Comparison of ENCODE assay signal across 19 cellular contexts in genomic region chr4:71293705-71294104, GRCh38. TPM values are rescaled to one million over a fixed set of nuclear protein-coding genes. Genes with fewer than 3 reads are reported as not detected.
A peak's percentile ranks its signal among the peaks of the same experiment; 100 is the strongest.
DNase-seq lines count a peak whose midpoint lies in the region; ATAC-seq and TF ChIP-seq lines count a peak whose summit lies in the region.
"Had no signal": no experiment of that assay in that cellular context is flagged by ENCODE, and none has a peak within 500 bp of the region (broad histone marks: within the 10 kb centered on the region; RNA-seq: fewer than 3 reads in every experiment).

No MANE protein-coding gene starts in this region.

- CTCF ChIA-PET in IMR-90 (lab: Yijun Ruan, JAX): interaction anchor here (0.7 kb wide), 1 partner anchor 393 kb away, joined by 9 read pairs; no protein-coding TSS in a partner anchor

- H3K4me2 ChIP-seq in IMR-90 (ENCODE audit: low read depth, low read length): peak overlapping the region; percentile 61; the same call in 1 of the 2 replicates

- H3K27me3 ChIP-seq in ACC112 (ENCODE audit: insufficient read depth, low read length) (no peaks in the 10 kb centered on the region), IMR-90 (ENCODE audit: control insufficient read depth, insufficient read depth, low read length) (no peaks in the 10 kb centered on the region), brain microvascular endothelial cell (replicated peaks) (no peaks in the 10 kb centered on the region)

- POLR2A ChIA-PET in IMR-90 (lab: Charles Lee; ENCODE audit: unreplicated experiment): no interaction called here

- no peak overlapping the region for H4K91ac ChIP-seq in IMR-90 (ENCODE audit: insufficient read depth, low read depth, low read length)

- H2AK5ac ChIP-seq in IMR-90 (ENCODE audit: low read depth, low read length): no peak overlapping the region

- H3K4me1 ChIP-seq in ACC112 (ENCODE audit: control insufficient read depth, insufficient read depth, low read length, unreplicated experiment): peaks cover 13% of the 10 kb centered on the region
- H3K4me1 ChIP-seq in IMR-90 (ENCODE audit: control insufficient read depth, insufficient read depth, low read length): peaks cover 12% of the 10 kb centered on the region

- TF ChIP-seq CTCF in IMR-90 (conservative IDR thresholded peaks at IDR 0.05; ENCODE audit: low read depth, low read length): no peak
- TF ChIP-seq CTCF in brain microvascular endothelial cell (IDR thresholded peaks at IDR 0.05; ENCODE audit: low read depth, low read length, missing control alignments): no peak

- ATAC-seq in IMR-90 (ENCODE audit: low read depth) (peak; percentile 57), GM19455 (IDR thresholded peaks at IDR 0.05; ENCODE audit: unreplicated experiment) (no peak), HG03521 (IDR thresholded peaks at IDR 0.05; ENCODE audit: unreplicated experiment) (no peak)
- ATAC-seq: Right ventricle myocardium inferior, T-helper 17 cell had no signal

- no peaks in the 10 kb centered on the region for H3K9me3 ChIP-seq in IMR-90 (ENCODE audit: control insufficient read depth, insufficient read depth, low read length)

- H4K20me1 ChIP-seq in IMR-90 (ENCODE audit: insufficient read depth, low read length): no peaks in the 10 kb centered on the region

- H2BK120ac ChIP-seq in IMR-90 (ENCODE audit: low read depth, low read length): peak overlapping the region; percentile 74; the same call in 1 of the 2 replicates

- no TSS peak for BruUV-seq in IMR-90 (replicated peaks; lab: Mats Ljungman, UMichigan)

- dilution Hi-C loops in IMR-90 (cut with HindIII; ENCODE audit: low sequenced_read_pairs, unreplicated experiment): no loop called here

- 0 out of 2 replicates have a peak overlapping the region, but pooled peaks have one; percentile 48 for H3K14ac ChIP-seq in IMR-90 (replicated peaks; ENCODE audit: low read depth, low read length)

- H2BK5ac ChIP-seq in IMR-90 (ENCODE audit: low read depth, low read length, poor library complexity, severe bottlenecking): peak overlapping the region; percentile 87

- no peak overlapping the region; the same call in 1 of the 2 replicates for H4K5ac ChIP-seq in IMR-90 (ENCODE audit: low read depth, low read length)

- DNase-seq in IMR-90 (peak; percentile 93), brain microvascular endothelial cell (peak; percentile 81), hepatic stellate cell (ENCODE audit: low spot score) (peak; percentile 57), Ammon's horn (ENCODE audit: low spot score) (no peak), H4 (ENCODE audit: low spot score) (no peak)
- DNase-seq: activated CD4-positive, CD25-positive, alpha-beta regulatory T cell; GF-D8; Kasumi-1; NCI-H1436; NCI-H2227 treated with DMSO at 0.1 percent for 48 hours; NK-92 treated with Interleukin-12 subunit alpha and Interleukin-12 subunit beta, amount 100 ng/mL, for 24 hours; stimulated activated CD4-positive, alpha-beta T cell treated with anti-CD3 and anti-CD28 coated beads, Interleukin-2, amount 100 ng/mL, for 48 hours; T-helper 17 cell had no signal

- no peak overlapping the region; the same call in 1 of the 2 replicates for H3K4ac ChIP-seq in IMR-90 (ENCODE audit: low read depth, low read length)

- 0% methylated on average over 4 of the region's 5 CpGs; no CpG with 5 or more reads in 1 of the 2 experiments for WGBS in IMR-90 (ENCODE audit: extremely low coverage in 2 of 2, insufficient read length in 1 of 2), 2 experiments

- H2AFZ ChIP-seq in ACC112 (ENCODE audit: low read length, unreplicated experiment) (no peak overlapping the region), IMR-90 (replicated peaks; ENCODE audit: low read length, poor library complexity) (no peak overlapping the region)

- in situ Hi-C loops in IMR-90 (cut with MboI; ENCODE audit: low sequenced_read_pairs): no loop called here
- in situ Hi-C loops in brain microvascular endothelial cell (cut with HindIII; ENCODE audit: low pct_ligation_motif_present, low sequenced_read_pairs): no loop called here

- H3K4me3 ChIP-seq in ACC112 (ENCODE audit: low read depth, low read length) (no peak overlapping the region), IMR-90 (ENCODE audit: insufficient read depth, low read depth, low read length) (no peak overlapping the region), brain microvascular endothelial cell (ENCODE audit: low read depth, low read length) (no peak overlapping the region)

- no peak overlapping the region for H2AK9ac ChIP-seq in IMR-90 (replicated peaks; ENCODE audit: low read depth, low read length, poor library complexity)

- H3K18ac ChIP-seq in IMR-90 (ENCODE audit: low read depth, low read length): peak overlapping the region; percentile 91; the same call in 1 of the 2 replicates

- H3K23ac ChIP-seq in IMR-90 (ENCODE audit: low read depth, low read length): peak overlapping the region; percentile 30; the same call in 1 of the 2 replicates

- no peaks in the 10 kb centered on the region for H3K36me3 ChIP-seq in ACC112 (ENCODE audit: insufficient read depth, low read length)
- no peaks in the 10 kb centered on the region; the same call in 1 of the 2 replicates for H3K36me3 ChIP-seq in IMR-90 (ENCODE audit: control insufficient read depth, insufficient read depth, low read length)
- no peaks in the 10 kb centered on the region for H3K36me3 ChIP-seq in brain microvascular endothelial cell (replicated peaks)

- H2BK20ac ChIP-seq in IMR-90 (ENCODE audit: low read depth, low read length): no peak overlapping the region; the same call in 1 of the 2 replicates

- no peak for TF ChIP-seq RAD21 in IMR-90 (IDR thresholded peaks at IDR 0.05; ENCODE audit: low read length)

- H3K56ac ChIP-seq in IMR-90 (ENCODE audit: extremely low read depth, insufficient read depth, low read length): no peak overlapping the region

- peak overlapping the region; percentile 27 to 38; a peak in 2 of 4 replicates for H4K8ac ChIP-seq in IMR-90 (ENCODE audit: low read depth in 2 of 2, low read length in 2 of 2)

- TF ChIP-seq POLR2A in IMR-90 (IDR thresholded peaks at IDR 0.05; ENCODE audit: low read depth, low read length): no peak

- H3K9ac ChIP-seq in IMR-90 (ENCODE audit: low read depth, low read length): no peak overlapping the region

- H3K79me1 ChIP-seq in IMR-90 (ENCODE audit: low read depth in 1 of 2, low read length in 2 of 2): peaks cover 12 to 44% of the 10 kb centered on the region in 2 experiments

- H3K79me2 ChIP-seq in ACC112 (ENCODE audit: control insufficient read depth, insufficient read depth, low read length, unreplicated experiment): no peaks in the 10 kb centered on the region

- intact Hi-C loops in IMR-90 (cut with micrococcal nuclease): no loop called here

- H3K27ac ChIP-seq in ACC112 (ENCODE audit: low read depth, low read length) (peak overlapping the region; percentile 25; the same call in 1 of the 2 replicates), IMR-90 (ENCODE audit: insufficient read depth, low read length) (peak overlapping the region; percentile 76; the same call in 1 of the 2 replicates), brain microvascular endothelial cell (peak overlapping the region; percentile 59)
- H3K27ac ChIP-seq: HL-60 had no signal

- no peak overlapping the region for H2BK15ac ChIP-seq in IMR-90 (ENCODE audit: low read depth, low read length)

- H3K9me1 ChIP-seq in IMR-90 (ENCODE audit: insufficient read depth, low read length): peaks cover 12% of the 10 kb centered on the region

TF ChIP-seq in IMR-90, 13 proteins besides CTCF, POLR2A, EP300 and RAD21:
- TF ChIP-seq CHD1 (IDR thresholded peaks at IDR 0.05; ENCODE audit: low read depth, low read length): no peak
- peak; percentile 35; the same call in 1 of the 2 replicates for TF ChIP-seq MAFK (IDR thresholded peaks at IDR 0.05; ENCODE audit: low read depth, low read length)
- peak; percentile 79; the same call in 1 of the 2 replicates for TF ChIP-seq MXI1 (IDR thresholded peaks at IDR 0.05; ENCODE audit: borderline replicate concordance, low read depth, low read length)
- peak; percentile 89 for TF ChIP-seq CEBPB (IDR thresholded peaks at IDR 0.05; ENCODE audit: low read depth, low read length)
- no peak for TF ChIP-seq MAZ (IDR thresholded peaks at IDR 0.05; ENCODE audit: borderline replicate concordance, low read depth, low read length)
- peak; percentile 68 for TF ChIP-seq FOS (IDR thresholded peaks at IDR 0.05; ENCODE audit: low read depth, low read length)
- peak; percentile 95 for TF ChIP-seq NFE2L2 (IDR thresholded peaks at IDR 0.05; ENCODE audit: low read depth, low read length)
- no peak for TF ChIP-seq RCOR1 (IDR thresholded peaks at IDR 0.05; ENCODE audit: insufficient replicate concordance, low read length)
- no peak for TF ChIP-seq SMC3 (IDR thresholded peaks at IDR 0.05; ENCODE audit: low read depth, low read length)
- TF ChIP-seq BHLHE40 (IDR thresholded peaks at IDR 0.05; ENCODE audit: low read depth, low read length): no peak
- no peak for TF ChIP-seq ELK1 (IDR thresholded peaks at IDR 0.05; ENCODE audit: borderline replicate concordance, low read depth, low read length)
- no peak for TF ChIP-seq USF2 (IDR thresholded peaks at IDR 0.05; ENCODE audit: low read depth, low read length)
- no peak for TF ChIP-seq RFX5 (IDR thresholded peaks at IDR 0.05; ENCODE audit: low read depth, low read length)

RNA-seq across cellular contexts. Expression of gene SLC4A4, which starts 45.1 kb away (rescaled TPM):
- 16.8 and 23.9 TPM in 2 replicates for total RNA-seq in IMR-90 (2012; rRNA removed)
- 4.6 and 5.6 TPM in 2 replicates for polyA plus RNA-seq in IMR-90 (2012; rRNA removed)
- 1.3 and 1.7 TPM in 2 replicates for polyA plus RNA-seq in IMR-90 (2012; cell fraction: cytosol; rRNA removed)
- 1.8 and 7.8 TPM in 2 replicates for polyA plus RNA-seq in IMR-90 (2012; cell fraction: nucleus; rRNA removed; ENCODE audit: low replicate concordance)
- total RNA-seq in H4 (2014; rRNA removed; shearing (Covaris generic)): 3.4 and 4.8 TPM in 2 replicates
- total RNA-seq: A172 had no signal

Comparison
In these comparisons a context has a peak if more than half of its experiments do, and no peak if none do; other contexts are left out.
1. H3K27ac ChIP-seq: peak in every context shown above with its lines; median percentile 76 in IMR-90; 59 in brain microvascular endothelial cell; 25 in ACC112.
2. DNase-seq: peak in IMR-90 (single experiment), brain microvascular endothelial cell (single experiment) and hepatic stellate cell (single experiment); none in Ammon's horn (single experiment) and H4 (single experiment).